In genomic region chr9:33307067-33307466, GRCh38 we compare ENCODE assay signal across 21 cellular contexts. TPM values are rescaled to one million over a fixed set of nuclear protein-coding genes. Genes with fewer than 3 reads are reported as not detected.
A peak's percentile ranks its signal among the peaks of the same experiment; 100 is the strongest.
DNase-seq lines count a peak whose midpoint lies in the region; ATAC-seq, FAIRE-seq and TF ChIP-seq lines count a peak whose summit lies in the region.
"Had no signal": no experiment of that assay in that cellular context is flagged by ENCODE, and none has a peak within 500 bp of the region (broad histone marks: within the 10 kb centered on the region; RNA-seq: fewer than 3 reads in every experiment).

No MANE protein-coding gene starts in this region.

- H2BK15ac ChIP-seq in IMR-90 (ENCODE audit: low read depth, low read length) = no peak overlapping the region
- H2BK15ac ChIP-seq in mesenchymal stem cell (ENCODE audit: low read depth, poor library complexity, severe bottlenecking) = no peak overlapping the region
- no peak overlapping the region for H2BK15ac ChIP-seq in H9 (ENCODE audit: low read depth, low read length)

- POLR2A ChIA-PET in activated CD4-positive, alpha-beta memory T cell treated with anti-CD3 and anti-CD28 coated beads for 36 hours (lab: Charles Lee) = interaction anchor here (1.5 kb wide), 1 partner anchor 16 kb away, joined by 4 read pairs; the partner anchor contains the start of gene NFX1
- POLR2A ChIA-PET in activated CD4-positive, alpha-beta memory T cell treated with anti-CD3 and anti-CD28 coated beads, Interleukin-2, amount 10 ng/mL, durations not matched to agents 7 days and 5 days (lab: Charles Lee) = interaction anchor here (3.4 kb wide), 1 partner anchor 16 kb away, joined by 11 read pairs; the partner anchor contains the start of gene NFX1
- POLR2A ChIA-PET in IMR-90 (lab: Charles Lee; ENCODE audit: unreplicated experiment) = no interaction called here

- H2BK20ac ChIP-seq in IMR-90 (ENCODE audit: low read depth, low read length) (no peak overlapping the region), H9 (ENCODE audit: low read depth, low read length, poor library complexity, severe bottlenecking) (no peak overlapping the region)

- no peak overlapping the region for H3K4me3 ChIP-seq in IMR-90 (ENCODE audit: insufficient read depth, low read depth, low read length)
- H3K4me3 ChIP-seq in astrocyte (ENCODE audit: insufficient read depth, low read depth, low read length) = no peak overlapping the region
- no peak overlapping the region for H3K4me3 ChIP-seq in mesenchymal stem cell (ENCODE audit: insufficient read depth in 1 of 2, low read depth in 1 of 2, low read length in 2 of 2)
- H3K4me3 ChIP-seq: HAP-1, MG63 had no signal

- H4K91ac ChIP-seq in IMR-90 (ENCODE audit: insufficient read depth, low read depth, low read length) (no peak overlapping the region), mesenchymal stem cell (ENCODE audit: low read length) (no peak overlapping the region), H9 (ENCODE audit: insufficient read length, low read depth, low read length) (no peak overlapping the region)

- H3K23me2 ChIP-seq in H9 (ENCODE audit: insufficient read length, low read depth, low read length, poor library complexity, severe bottlenecking) = no peaks in the 10 kb centered on the region

- peaks cover 47% of the 10 kb centered on the region for H3K36me3 ChIP-seq in IMR-90 (ENCODE audit: control insufficient read depth, insufficient read depth, low read length)
- peaks cover 65% of the 10 kb centered on the region for H3K36me3 ChIP-seq in astrocyte (ENCODE audit: insufficient read depth, low read length)
- H3K36me3 ChIP-seq in mesenchymal stem cell (ENCODE audit: control insufficient read depth in 1 of 2, insufficient read depth in 2 of 2, low read depth in 1 of 2, low read length in 2 of 2) = peaks cover 32 to 100% of the 10 kb centered on the region in 2 experiments

- TF ChIP-seq CTCF in IMR-90 (conservative IDR thresholded peaks at IDR 0.05; ENCODE audit: low read depth, low read length) (no peak), astrocyte (IDR thresholded peaks at IDR 0.05; ENCODE audit: insufficient read depth, low read depth, low read length) (no peak), H9 (conservative IDR thresholded peaks at IDR 0.05) (no peak)

- intact Hi-C loops in activated CD4-positive, alpha-beta memory T cell treated with anti-CD3 and anti-CD28 coated beads for 36 hours (cut with micrococcal nuclease) = loop anchor here (2.0 to 5.0 kb wide), 2 partner anchors 36 to 145 kb away; no protein-coding TSS in a partner anchor
- intact Hi-C loops in IMR-90 (cut with micrococcal nuclease) = no loop called here

- H4K8ac ChIP-seq in IMR-90 (ENCODE audit: low read depth in 2 of 2, low read length in 2 of 2) (no peak overlapping the region), mesenchymal stem cell (ENCODE audit: low read length) (no peak overlapping the region), H9 (replicated peaks; ENCODE audit: insufficient read length, low read depth, low read length) (no peak overlapping the region)

- H4K5ac ChIP-seq in IMR-90 (ENCODE audit: low read depth, low read length) (no peak overlapping the region), H9 (ENCODE audit: insufficient read length, low read depth, low read length) (no peak overlapping the region)

- dilution Hi-C loops in IMR-90 (cut with HindIII; ENCODE audit: low sequenced_read_pairs, unreplicated experiment) = no loop called here

- no peak for ATAC-seq in IMR-90 (ENCODE audit: low read depth)
- ATAC-seq: Panc1 had no signal

- no peaks in the 10 kb centered on the region for H3K27me3 Mint-ChIP-seq in activated CD4-positive, alpha-beta memory T cell treated with anti-CD3 and anti-CD28 coated beads for 36 hours
- no peaks in the 10 kb centered on the region for H3K27me3 Mint-ChIP-seq in activated CD4-positive, alpha-beta memory T cell treated with anti-CD3 and anti-CD28 coated beads, Interleukin-2, amount 10 ng/mL, durations not matched to agents 7 days and 5 days
- H3K27me3 Mint-ChIP-seq in astrocyte (ENCODE audit: low read depth, unreplicated experiment) = no peaks in the 10 kb centered on the region
- no peaks in the 10 kb centered on the region for H3K27me3 Mint-ChIP-seq in H9 (ENCODE audit: low read depth)
- H3K27me3 Mint-ChIP-seq: CD4-positive, CD25-positive, alpha-beta regulatory T cell had no signal

- no peak overlapping the region for H2BK5ac ChIP-seq in IMR-90 (ENCODE audit: low read depth, low read length, poor library complexity, severe bottlenecking)
- H2BK5ac ChIP-seq in mesenchymal stem cell (ENCODE audit: low read depth, low read length, poor library complexity, severe bottlenecking) = no peak overlapping the region
- no peak overlapping the region for H2BK5ac ChIP-seq in H9 (ENCODE audit: insufficient read length, low read length)

- H2BK120ac ChIP-seq in IMR-90 (ENCODE audit: low read depth, low read length) = no peak overlapping the region
- H2BK120ac ChIP-seq in mesenchymal stem cell (ENCODE audit: low read depth, low read length) = no peak overlapping the region
- no peak overlapping the region for H2BK120ac ChIP-seq in H9 (ENCODE audit: low read depth, low read length, poor library complexity, severe bottlenecking)

- no peak for TF ChIP-seq RAD21 in IMR-90 (IDR thresholded peaks at IDR 0.05; ENCODE audit: low read length)

- H2AK5ac ChIP-seq in IMR-90 (ENCODE audit: low read depth, low read length) (no peak overlapping the region), mesenchymal stem cell (ENCODE audit: low read length, severe bottlenecking) (no peak overlapping the region), H9 (ENCODE audit: insufficient read length, low read length) (no peak overlapping the region)

- no peaks in the 10 kb centered on the region for H3K9me3 ChIP-seq in IMR-90 (ENCODE audit: control insufficient read depth, insufficient read depth, low read length)
- H3K9me3 ChIP-seq in astrocyte (ENCODE audit: insufficient read depth, low read depth, low read length) = no peaks in the 10 kb centered on the region
- no peaks in the 10 kb centered on the region for H3K9me3 ChIP-seq in mesenchymal stem cell (ENCODE audit: control insufficient read depth, low read length)
- no peaks in the 10 kb centered on the region for H3K9me3 ChIP-seq in H9 (ENCODE audit: control insufficient read depth, low read depth, low read length)
- H3K9me3 ChIP-seq: BE2C, Caco-2, HAP-1, MG63 had no signal

- no peak overlapping the region for H3K18ac ChIP-seq in IMR-90 (ENCODE audit: low read depth, low read length)
- no peak overlapping the region for H3K18ac ChIP-seq in mesenchymal stem cell (ENCODE audit: low read depth in 1 of 2, low read length in 2 of 2)
- no peak overlapping the region for H3K18ac ChIP-seq in H9 (ENCODE audit: insufficient read length, low read depth, low read length)

- no peaks in the 10 kb centered on the region for H3K9me3 Mint-ChIP-seq in activated CD4-positive, alpha-beta memory T cell treated with anti-CD3 and anti-CD28 coated beads for 36 hours
- no peaks in the 10 kb centered on the region for H3K9me3 Mint-ChIP-seq in activated CD4-positive, alpha-beta memory T cell treated with anti-CD3 and anti-CD28 coated beads, Interleukin-2, amount 10 ng/mL, durations not matched to agents 7 days and 5 days
- no peaks in the 10 kb centered on the region for H3K9me3 Mint-ChIP-seq in astrocyte (ENCODE audit: unreplicated experiment)
- H3K9me3 Mint-ChIP-seq in H9 = no peaks in the 10 kb centered on the region
- H3K9me3 Mint-ChIP-seq: CD4-positive, CD25-positive, alpha-beta regulatory T cell had no signal

- H3K27me3 ChIP-seq in IMR-90 (ENCODE audit: control insufficient read depth, insufficient read depth, low read length) (no peaks in the 10 kb centered on the region), astrocyte (ENCODE audit: insufficient read depth, low read length) (no peaks in the 10 kb centered on the region), mesenchymal stem cell (ENCODE audit: control insufficient read depth in 1 of 2, insufficient read depth in 1 of 2, low read length in 2 of 2) (no peaks in the 10 kb centered on the region), H9 (ENCODE audit: insufficient read depth, low read length) (no peaks in the 10 kb centered on the region)
- H3K27me3 ChIP-seq: BE2C, MG63 had no signal

- H3K79me1 ChIP-seq in IMR-90 (ENCODE audit: low read depth in 1 of 2, low read length in 2 of 2) (peaks cover 16 to 63% of the 10 kb centered on the region in 2 experiments), mesenchymal stem cell (replicated peaks; ENCODE audit: low read length, poor library complexity, severe bottlenecking) (peaks cover 33% of the 10 kb centered on the region), H9 (ENCODE audit: insufficient read depth, low read depth, low read length, poor library complexity, severe bottlenecking) (no peaks in the 10 kb centered on the region)

- H3K9ac ChIP-seq in IMR-90 (ENCODE audit: low read depth, low read length) = no peak overlapping the region
- no peak overlapping the region for H3K9ac ChIP-seq in astrocyte (ENCODE audit: low read length)
- H3K9ac ChIP-seq in mesenchymal stem cell (ENCODE audit: low read length) = no peak overlapping the region
- no peak overlapping the region for H3K9ac ChIP-seq in H9 (ENCODE audit: extremely low read depth, insufficient read length, low read length)

- H3K27ac Mint-ChIP-seq in activated CD4-positive, alpha-beta memory T cell treated with anti-CD3 and anti-CD28 coated beads for 36 hours = no peak overlapping the region
- H3K27ac Mint-ChIP-seq in activated CD4-positive, alpha-beta memory T cell treated with anti-CD3 and anti-CD28 coated beads, Interleukin-2, amount 10 ng/mL, durations not matched to agents 7 days and 5 days = no peak overlapping the region
- H3K27ac Mint-ChIP-seq in astrocyte (ENCODE audit: unreplicated experiment) (no peak overlapping the region), H9 (no peak overlapping the region)

- peaks cover 34% of the 10 kb centered on the region for H3K4me1 Mint-ChIP-seq in activated CD4-positive, alpha-beta memory T cell treated with anti-CD3 and anti-CD28 coated beads for 36 hours (ENCODE audit: low read depth)
- H3K4me1 Mint-ChIP-seq in activated CD4-positive, alpha-beta memory T cell treated with anti-CD3 and anti-CD28 coated beads, Interleukin-2, amount 10 ng/mL, durations not matched to agents 7 days and 5 days = peaks cover 40% of the 10 kb centered on the region
- peaks cover 17% of the 10 kb centered on the region for H3K4me1 Mint-ChIP-seq in astrocyte (ENCODE audit: low read depth, unreplicated experiment)
- H3K4me1 Mint-ChIP-seq in H9 = no peaks in the 10 kb centered on the region

- CTCF ChIA-PET in activated CD4-positive, alpha-beta memory T cell treated with anti-CD3 and anti-CD28 coated beads for 36 hours (lab: Charles Lee) = interaction anchor here (2.5 kb wide), 1 partner anchor 20 kb away, joined by 9 read pairs; no protein-coding TSS in a partner anchor
- CTCF ChIA-PET in activated CD4-positive, alpha-beta memory T cell treated with anti-CD3 and anti-CD28 coated beads, Interleukin-2, amount 10 ng/mL, durations not matched to agents 7 days and 5 days (lab: Charles Lee) = no interaction called here
- CTCF ChIA-PET in IMR-90 (lab: Yijun Ruan, JAX) = no interaction called here

- no peak overlapping the region for H2AFZ ChIP-seq in IMR-90 (replicated peaks; ENCODE audit: low read length, poor library complexity)
- H2AFZ ChIP-seq in astrocyte (ENCODE audit: low read depth, low read length) = no peak overlapping the region
- H2AFZ ChIP-seq in mesenchymal stem cell (ENCODE audit: low read depth, low read length) = no peak overlapping the region
- no peak overlapping the region for H2AFZ ChIP-seq in H9 (ENCODE audit: low read length)

- H2BK12ac ChIP-seq in mesenchymal stem cell (ENCODE audit: low read length in 2 of 2) (no peak overlapping the region), H9 (ENCODE audit: insufficient read length, low read depth, low read length) (no peak overlapping the region)

- BruUV-seq in IMR-90 (replicated peaks; lab: Mats Ljungman, UMichigan) = no TSS peak

- no peak overlapping the region for H2AK9ac ChIP-seq in IMR-90 (replicated peaks; ENCODE audit: low read depth, low read length, poor library complexity)

- in situ Hi-C loops in IMR-90 (cut with MboI; ENCODE audit: low sequenced_read_pairs) = no loop called here

- no peak overlapping the region for H3K56ac ChIP-seq in IMR-90 (ENCODE audit: extremely low read depth, insufficient read depth, low read length)
- H3K56ac ChIP-seq in H9 (ENCODE audit: insufficient read length, low read depth, low read length) = no peak overlapping the region

- peaks cover 3% of the 10 kb centered on the region for H3K79me2 ChIP-seq in astrocyte (ENCODE audit: insufficient read depth, low read length)
- H3K79me2 ChIP-seq in H9 (ENCODE audit: insufficient read depth, low read length) = no peaks in the 10 kb centered on the region

- TF ChIP-seq POLR2A in IMR-90 (IDR thresholded peaks at IDR 0.05; ENCODE audit: low read depth, low read length) = no peak

- H3K9me1 ChIP-seq in IMR-90 (ENCODE audit: insufficient read depth, low read length) = peaks cover 15% of the 10 kb centered on the region; the same call in 1 of the 2 replicates

- no peak overlapping the region for H3K4me2 ChIP-seq in IMR-90 (ENCODE audit: low read depth, low read length)
- H3K4me2 ChIP-seq in astrocyte (ENCODE audit: low read length) = no peak overlapping the region
- H3K4me2 ChIP-seq in mesenchymal stem cell (ENCODE audit: low read length, poor library complexity, severe bottlenecking) = no peak overlapping the region
- no peak overlapping the region for H3K4me2 ChIP-seq in H9 (ENCODE audit: insufficient read depth, insufficient read length, low read length)

- H3K14ac ChIP-seq in IMR-90 (replicated peaks; ENCODE audit: low read depth, low read length) (no peak overlapping the region), mesenchymal stem cell (ENCODE audit: low read length in 2 of 2) (no peak overlapping the region), H9 (ENCODE audit: insufficient read depth, low read length) (no peak overlapping the region)

- H3K4me3 Mint-ChIP-seq in activated CD4-positive, alpha-beta memory T cell treated with anti-CD3 and anti-CD28 coated beads for 36 hours = peak overlapping the region; percentile 54
- H3K4me3 Mint-ChIP-seq in activated CD4-positive, alpha-beta memory T cell treated with anti-CD3 and anti-CD28 coated beads, Interleukin-2, amount 10 ng/mL, durations not matched to agents 7 days and 5 days = no peak overlapping the region
- H3K4me3 Mint-ChIP-seq in astrocyte (ENCODE audit: unreplicated experiment) = no peak overlapping the region
- H3K4me3 Mint-ChIP-seq in H9 = no peak overlapping the region
- H3K4me3 Mint-ChIP-seq: CD4-positive, CD25-positive, alpha-beta regulatory T cell had no signal

- WGBS in IMR-90 (ENCODE audit: extremely low coverage in 2 of 2, insufficient read length in 1 of 2), 2 experiments = no CpG with 5 or more reads among the region's 1 CpG
- WGBS in mesenchymal stem cell = 85% methylated on average over 1 of the region's 1 CpG
- WGBS in H9 (ENCODE audit: extremely low coverage, insufficient read length, low lambda C conversion rate) = no CpG with 5 or more reads among the region's 1 CpG

- no peak for DNase-seq in activated CD4-positive, alpha-beta memory T cell treated with anti-CD3 and anti-CD28 coated beads for 36 hours
- no peak for DNase-seq in activated CD4-positive, alpha-beta memory T cell treated with anti-CD3 and anti-CD28 coated beads, Interleukin-2, amount 10 ng/mL, durations not matched to agents 7 days and 5 days
- DNase-seq in IMR-90 = no peak
- peak; percentile 56 for DNase-seq in astrocyte (ENCODE audit: low read depth)
- no peak for DNase-seq in mesenchymal stem cell
- DNase-seq in ecto neural progenitor cell (ENCODE audit: low spot score) = no peak
- DNase-seq in GDM1 (lab: John Stamatoyannopoulos, UW) = no peak
- no peak for DNase-seq in H9
- DNase-seq: BE2C; Caco-2; CD4-positive, CD25-positive, alpha-beta regulatory T cell; GF-D8; Kasumi-1; MG63; NCI-H1092; NCI-H1436 treated with DMSO at 0.1 percent for 48 hours; NCI-H2029 treated with DMSO at 0.1 percent for 48 hours; NCI-H2171 treated with DMSO at 0.1 percent for 48 hours; NCI-H446 had no signal

- H3K36me3 Mint-ChIP-seq in activated CD4-positive, alpha-beta memory T cell treated with anti-CD3 and anti-CD28 coated beads for 36 hours = peaks cover 43% of the 10 kb centered on the region
- peaks cover 50% of the 10 kb centered on the region for H3K36me3 Mint-ChIP-seq in activated CD4-positive, alpha-beta memory T cell treated with anti-CD3 and anti-CD28 coated beads, Interleukin-2, amount 10 ng/mL, durations not matched to agents 7 days and 5 days (ENCODE audit: low read depth)
- H3K36me3 Mint-ChIP-seq in astrocyte (ENCODE audit: low read depth, unreplicated experiment) (peaks cover 20% of the 10 kb centered on the region), H9 (ENCODE audit: insufficient read depth in 1 of 3, low read depth in 3 of 3) (peaks cover 20 to 51% (median 42%) of the 10 kb centered on the region in 3 experiments; a peak in 6 of 7 replicates)

- peaks cover 5% of the 10 kb centered on the region; the same call in 1 of the 2 replicates for H3K4me1 ChIP-seq in IMR-90 (ENCODE audit: control insufficient read depth, insufficient read depth, low read length)
- H3K4me1 ChIP-seq in astrocyte (ENCODE audit: insufficient read depth, low read length) = no peaks in the 10 kb centered on the region
- H3K4me1 ChIP-seq in mesenchymal stem cell (ENCODE audit: control insufficient read depth, insufficient read depth, low read depth, low read length) = no peaks in the 10 kb centered on the region
- H3K4me1 ChIP-seq in H9 (ENCODE audit: insufficient read depth, low read length) = no peaks in the 10 kb centered on the region
- H3K4me1 ChIP-seq: BE2C, Caco-2, HAP-1 had no signal

- no peak overlapping the region for H3T11ph ChIP-seq in H9 (ENCODE audit: low read length)

- H4K20me1 ChIP-seq in IMR-90 (ENCODE audit: insufficient read depth, low read length) (peaks cover 8% of the 10 kb centered on the region; the same call in 1 of the 2 replicates), astrocyte (ENCODE audit: insufficient read depth, low read length) (peaks cover 9% of the 10 kb centered on the region), H9 (ENCODE audit: control insufficient read depth, insufficient read depth, insufficient read length) (no peaks in the 10 kb centered on the region)

- no peak for FAIRE-seq in astrocyte (lab: Jason Lieb, UNC)

- H3K23ac ChIP-seq in IMR-90 (ENCODE audit: low read depth, low read length) = no peak overlapping the region
- H3K23ac ChIP-seq in mesenchymal stem cell (ENCODE audit: low read length in 2 of 2) = no peak overlapping the region
- no peak overlapping the region for H3K23ac ChIP-seq in H9 (ENCODE audit: insufficient read length, low read depth, low read length)

- H3K4ac ChIP-seq in IMR-90 (ENCODE audit: low read depth, low read length) (peak overlapping the region; percentile 23; the same call in 1 of the 2 replicates), mesenchymal stem cell (ENCODE audit: low read depth in 1 of 2, low read length in 2 of 2) (no peak overlapping the region), H9 (ENCODE audit: low read depth, low read length) (no peak overlapping the region)

- H3K27ac ChIP-seq in IMR-90 (ENCODE audit: insufficient read depth, low read length) = no peak overlapping the region
- H3K27ac ChIP-seq in astrocyte (ENCODE audit: low read depth, low read length) = peak overlapping the region; percentile 19
- peak overlapping the region; percentile 76 for H3K27ac ChIP-seq in mesenchymal stem cell (ENCODE audit: low read length, poor library complexity, severe bottlenecking)
- H3K27ac ChIP-seq in H9 (ENCODE audit: insufficient read length, low read depth, low read length) = no peak overlapping the region

RNA-seq across cellular contexts. Expression of gene NFX1, which starts 16.8 kb away (rescaled TPM):
- total RNA-seq in activated CD4-positive, alpha-beta memory T cell treated with anti-CD3 and anti-CD28 coated beads for 36 hours = 10 to 100 TPM; 36.5 to 38.6 TPM
- 10 to 100 TPM; 37.5 to 37.8 TPM for total RNA-seq in activated CD4-positive, alpha-beta memory T cell treated with anti-CD3 and anti-CD28 coated beads, Interleukin-2, amount 10 ng/mL, durations not matched to agents 7 days and 5 days
- total RNA-seq in IMR-90 (2012; rRNA removed) (36.0 and 36.9 TPM in 2 replicates), astrocyte (26.7 and 27.8 TPM in 2 replicates), H9 (2021) (35.1 and 36.3 TPM in 2 replicates)
- polyA plus RNA-seq in IMR-90 (2012; rRNA removed) = 25.3 and 27.0 TPM in 2 replicates
- 10.8 and 23.4 TPM in 2 replicates for polyA plus RNA-seq in IMR-90 (2012; cell fraction: cytosol; rRNA removed)
- 31.3 and 53.5 TPM in 2 replicates for polyA plus RNA-seq in IMR-90 (2012; cell fraction: nucleus; rRNA removed; ENCODE audit: low replicate concordance)
- 21.7 TPM for polyA plus RNA-seq in mesenchymal stem cell (2013, experiment 1 of 2)
- 21.5 TPM for polyA plus RNA-seq in mesenchymal stem cell (2013, experiment 2 of 2)

RNA-seq across cellular contexts. Expression of gene CHMP5, which starts 42.2 kb away (rescaled TPM):
- 100 to 1,000 TPM; 116 to 119 TPM for total RNA-seq in activated CD4-positive, alpha-beta memory T cell treated with anti-CD3 and anti-CD28 coated beads for 36 hours
- 100 to 1,000 TPM; 149 TPM for total RNA-seq in activated CD4-positive, alpha-beta memory T cell treated with anti-CD3 and anti-CD28 coated beads, Interleukin-2, amount 10 ng/mL, durations not matched to agents 7 days and 5 days
- total RNA-seq in IMR-90 (2012; rRNA removed) (70.6 and 95.5 TPM in 2 replicates), astrocyte (108 and 109 TPM in 2 replicates), H9 (2021) (47.6 and 51.9 TPM in 2 replicates)
- 70.2 and 80.8 TPM in 2 replicates for polyA plus RNA-seq in IMR-90 (2012; rRNA removed)
- 14.6 and 19.1 TPM in 2 replicates for polyA plus RNA-seq in IMR-90 (2012; cell fraction: cytosol; rRNA removed)
- polyA plus RNA-seq in IMR-90 (2012; cell fraction: nucleus; rRNA removed; ENCODE audit: low replicate concordance) = 4.9 and 27.8 TPM in 2 replicates
- polyA plus RNA-seq in mesenchymal stem cell (2013, experiment 1 of 2) = 55.8 TPM
- 60.2 TPM for polyA plus RNA-seq in mesenchymal stem cell (2013, experiment 2 of 2)

RNA-seq across cellular contexts. Expression of gene BAG1, which starts 42.6 kb away (rescaled TPM):
- total RNA-seq in activated CD4-positive, alpha-beta memory T cell treated with anti-CD3 and anti-CD28 coated beads for 36 hours = 10 to 100 TPM; 52.7 to 56.6 TPM
- total RNA-seq in activated CD4-positive, alpha-beta memory T cell treated with anti-CD3 and anti-CD28 coated beads, Interleukin-2, amount 10 ng/mL, durations not matched to agents 7 days and 5 days = 10 to 100 TPM; 56.3 to 57.1 TPM
- total RNA-seq in IMR-90 (2012; rRNA removed) = 4.5 and 8.3 TPM in 2 replicates
- 20.4 and 20.9 TPM in 2 replicates for polyA plus RNA-seq in IMR-90 (2012; rRNA removed)
- 25.9 and 61.7 TPM in 2 replicates for polyA plus RNA-seq in IMR-90 (2012; cell fraction: cytosol; rRNA removed)
- polyA plus RNA-seq in IMR-90 (2012; cell fraction: nucleus; rRNA removed; ENCODE audit: low replicate concordance) = 13.3 and 25.4 TPM in 2 replicates
- 37.2 and 43.3 TPM in 2 replicates for total RNA-seq in astrocyte
- polyA plus RNA-seq in mesenchymal stem cell (2013, experiment 1 of 2) = 33.1 TPM
- 33.0 TPM for polyA plus RNA-seq in mesenchymal stem cell (2013, experiment 2 of 2)
- 58.8 and 66.4 TPM in 2 replicates for total RNA-seq in H9 (2021)

Comparison
In these comparisons a context has a peak if more than half of its experiments do, and no peak if none do; other contexts are left out.
1. H3K27ac ChIP-seq: peak in astrocyte (single experiment) and mesenchymal stem cell (single experiment); none in IMR-90 (single experiment) and H9 (single experiment).